In genomic region chr17:17963066-17963465, GRCh38 we compare ENCODE assay signal across 17 cellular contexts.
"Had no signal": no experiment of that assay in that cellular context is flagged by ENCODE, and none has a peak within 500 bp of the region (broad histone marks: within the 10 kb centered on the region; RNA-seq: fewer than 3 reads in every experiment).

No MANE protein-coding gene starts in this region.

- H3K9me3 Mint-ChIP-seq: activated CD4-positive, alpha-beta T cell treated with anti-CD3 and anti-CD28 coated beads, Interleukin-2, amount 10 ng/mL, durations not matched to agents 7 days and 5 days; activated naive CD4-positive, alpha-beta T cell treated with anti-CD3 and anti-CD28 coated beads, Interleukin-2, amount 50 U/mL, for 24 hours; nephron progenitor cell; T-helper 1 cell treated with Interleukin-12 subunit alpha and Interleukin-12 subunit beta and Interleukin-4 antibody, amounts not matched to agents 30 μg/mL and 1 μg/mL, for 36 hours had no signal

- DNase-seq: activated CD4-positive, alpha-beta T cell treated with anti-CD3 and anti-CD28 coated beads, Interleukin-2, amount 10 ng/mL, durations not matched to agents 7 days and 5 days; activated CD8-positive, alpha-beta memory T cell treated with anti-CD3 and anti-CD28 coated beads for 24 hours; activated CD8-positive, alpha-beta memory T cell treated with anti-CD3 and anti-CD28 coated beads, Interleukin-2, amount 50 U/mL, for 48 hours; activated effector memory CD4-positive, alpha-beta T cell treated with Interleukin-2 at 50 U/mL for 16 hours; activated T-cell treated with anti-CD3 and anti-CD28 coated beads, Interleukin-2, amount 50 U/mL, for 48 hours; glutamatergic neuron; left lung; mammary epithelial cell; nephron progenitor cell; retina; stimulated activated CD4-positive, alpha-beta T cell treated with anti-CD3 and anti-CD28 coated beads, Interleukin-12 subunit alpha, Interleukin-12 subunit beta, amount 100 ng/mL, for 4 hours; stimulated activated CD4-positive, alpha-beta T cell treated with anti-CD3 and anti-CD28 coated beads, Interleukin-2, amount 100 ng/mL, for 24 hours; stimulated activated naive CD4-positive, alpha-beta T cell treated with Interleukin-2 at 50 U/mL for 16 hours; upper lobe of right lung had no signal

- H3K4me3 ChIP-seq: cardiac muscle cell, left lung, upper lobe of right lung had no signal

- H3K27ac Mint-ChIP-seq: activated CD4-positive, alpha-beta T cell treated with anti-CD3 and anti-CD28 coated beads, Interleukin-2, amount 10 ng/mL, durations not matched to agents 7 days and 5 days; activated naive CD4-positive, alpha-beta T cell treated with anti-CD3 and anti-CD28 coated beads, Interleukin-2, amount 50 U/mL, for 24 hours; nephron progenitor cell; T-helper 1 cell treated with Interleukin-12 subunit alpha and Interleukin-12 subunit beta and Interleukin-4 antibody, amounts not matched to agents 30 μg/mL and 1 μg/mL, for 36 hours had no signal

- H3K27me3 ChIP-seq: cardiac muscle cell, left lung, upper lobe of right lung had no signal

- H3K9me3 ChIP-seq: left lung, upper lobe of right lung had no signal

- H3K36me3 ChIP-seq: cardiac muscle cell, left lung, upper lobe of right lung had no signal

- ATAC-seq: left lung, upper lobe of right lung had no signal

- H3K4me3 Mint-ChIP-seq: activated CD4-positive, alpha-beta T cell treated with anti-CD3 and anti-CD28 coated beads, Interleukin-2, amount 10 ng/mL, durations not matched to agents 7 days and 5 days; activated naive CD4-positive, alpha-beta T cell treated with anti-CD3 and anti-CD28 coated beads, Interleukin-2, amount 50 U/mL, for 24 hours; T-helper 1 cell treated with Interleukin-12 subunit alpha and Interleukin-12 subunit beta and Interleukin-4 antibody, amounts not matched to agents 30 μg/mL and 1 μg/mL, for 36 hours had no signal

- H3K27me3 Mint-ChIP-seq: activated CD4-positive, alpha-beta T cell treated with anti-CD3 and anti-CD28 coated beads, Interleukin-2, amount 10 ng/mL, durations not matched to agents 7 days and 5 days; activated naive CD4-positive, alpha-beta T cell treated with anti-CD3 and anti-CD28 coated beads, Interleukin-2, amount 50 U/mL, for 24 hours had no signal

- H3K27ac ChIP-seq: cardiac muscle cell, left lung, upper lobe of right lung had no signal
